12 cellular contexts compared by ENCODE assay signal in the genomic region with DNA sequence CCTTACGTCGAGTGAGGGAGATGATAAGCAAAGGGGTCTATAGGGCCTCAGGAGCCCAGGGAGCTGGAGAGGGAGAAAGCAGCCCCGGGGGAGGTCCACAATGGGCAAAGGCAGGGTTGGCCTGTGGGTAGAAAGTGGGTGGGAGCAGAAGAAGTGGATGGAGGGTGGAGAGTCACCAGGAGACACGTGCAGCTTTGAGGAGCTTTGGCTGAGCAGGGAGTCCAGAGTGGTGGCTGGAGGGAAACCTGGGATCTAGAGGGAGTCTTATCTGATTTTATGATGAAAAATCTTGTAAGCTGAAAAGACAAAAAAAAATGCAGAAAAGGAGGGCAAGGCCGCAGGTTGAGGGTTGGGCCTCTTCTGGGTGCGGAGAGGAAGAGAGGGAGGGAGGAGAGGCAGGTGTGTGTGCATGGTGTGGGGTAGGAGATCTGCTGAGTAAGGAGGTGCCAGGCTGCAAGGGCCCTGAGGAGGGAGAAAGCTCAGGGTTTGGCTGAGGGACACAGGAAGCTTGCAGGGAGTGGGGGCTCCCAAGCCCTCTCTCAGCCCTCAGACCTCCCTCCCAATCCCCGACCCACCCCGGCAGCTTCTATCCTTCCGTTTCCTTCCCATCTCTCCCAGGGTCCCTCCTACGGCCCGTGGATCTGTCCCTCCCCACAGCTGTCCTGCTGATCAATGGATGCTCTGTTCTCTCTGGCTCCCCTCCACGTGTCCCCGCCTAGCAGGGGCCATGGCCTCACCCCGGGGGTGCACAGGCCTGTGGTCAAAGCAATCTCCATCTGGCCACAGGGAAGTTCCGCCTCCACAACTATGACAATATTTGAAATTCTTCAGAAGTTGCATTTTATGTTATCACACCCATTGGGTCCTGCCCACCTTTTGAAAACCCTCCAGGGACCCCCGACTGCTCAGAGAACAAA. TPM values are rescaled to one million over a fixed set of nuclear protein-coding genes. Genes with fewer than 3 reads are reported as not detected.
A peak's percentile ranks its signal among the peaks of the same experiment; 100 is the strongest.
DNase-seq lines count a peak whose midpoint lies in the region; ATAC-seq and TF ChIP-seq lines count a peak whose summit lies in the region.
"Had no signal": no experiment of that assay in that cellular context is flagged by ENCODE, and none has a peak within 500 bp of the region (broad histone marks: within the 10 kb centered on the region; RNA-seq: fewer than 3 reads in every experiment).

No MANE protein-coding gene starts in this region.

- H3K27ac ChIP-seq in ACC112 (ENCODE audit: low read depth, low read length) (no peak overlapping the region), prostate gland (no peak overlapping the region)
- H3K27ac ChIP-seq: body of pancreas, left lung had no signal

- no peaks in the 10 kb centered on the region for H3K36me3 Mint-ChIP-seq in dendritic cell treated with granulocyte-macrophage colony-stimulating factor and Interleukin-4, amounts not matched to agents 40 ng/mL and 50 ng/mL, for 4 days (ENCODE audit: low read depth)
- no peaks in the 10 kb centered on the region for H3K36me3 Mint-ChIP-seq in activated naive CD4-positive, alpha-beta T cell treated with anti-CD3 and anti-CD28 coated beads, Interleukin-2, amount 10 ng/mL, durations not matched to agents 7 days and 5 days

- H3K4me1 Mint-ChIP-seq in dendritic cell treated with granulocyte-macrophage colony-stimulating factor and Interleukin-4, amounts not matched to agents 40 ng/mL and 50 ng/mL, for 4 days (ENCODE audit: low read depth), result peaks cover 52% of the 10 kb centered on the region
- H3K4me1 Mint-ChIP-seq in activated naive CD4-positive, alpha-beta T cell treated with anti-CD3 and anti-CD28 coated beads, Interleukin-2, amount 10 ng/mL, durations not matched to agents 7 days and 5 days, result no peaks in the 10 kb centered on the region

- H3K4me3 Mint-ChIP-seq in dendritic cell treated with granulocyte-macrophage colony-stimulating factor and Interleukin-4, amounts not matched to agents 40 ng/mL and 50 ng/mL, for 4 days, result no peak overlapping the region
- H3K4me3 Mint-ChIP-seq in activated naive CD4-positive, alpha-beta T cell treated with anti-CD3 and anti-CD28 coated beads, Interleukin-2, amount 10 ng/mL, durations not matched to agents 7 days and 5 days, result no peak overlapping the region

- H3K9me3 ChIP-seq in prostate gland, result no peaks in the 10 kb centered on the region
- H3K9me3 ChIP-seq: body of pancreas, left lung had no signal

- DNase-seq in MV-4-11 (lab: John Stamatoyannopoulos, UW), result peak; percentile 32
- DNase-seq in myocyte (ENCODE audit: low read depth), result peak; percentile 42
- no peak for DNase-seq in HK-2 (ENCODE audit: unreplicated experiment)
- DNase-seq in activated naive CD4-positive, alpha-beta T cell treated with anti-CD3 and anti-CD28 coated beads, Interleukin-2, amount 10 ng/mL, durations not matched to agents 7 days and 5 days, result no peak
- DNase-seq in prostate gland (ENCODE audit: low spot score), result no peak
- DNase-seq: body of pancreas, GOT3, left lung had no signal

- H3K27me3 ChIP-seq in ACC112 (ENCODE audit: insufficient read depth, low read length), result no peaks in the 10 kb centered on the region
- H3K27me3 ChIP-seq in prostate gland (replicated peaks; ENCODE audit: insufficient read depth), result no peaks in the 10 kb centered on the region
- H3K27me3 ChIP-seq: body of pancreas had no signal

- H3K79me2 ChIP-seq in ACC112 (ENCODE audit: control insufficient read depth, insufficient read depth, low read length, unreplicated experiment), result no peaks in the 10 kb centered on the region

- H3K27ac Mint-ChIP-seq in dendritic cell treated with granulocyte-macrophage colony-stimulating factor and Interleukin-4, amounts not matched to agents 40 ng/mL and 50 ng/mL, for 4 days, result peak overlapping the region; percentile 16
- no peak overlapping the region for H3K27ac Mint-ChIP-seq in activated naive CD4-positive, alpha-beta T cell treated with anti-CD3 and anti-CD28 coated beads, Interleukin-2, amount 10 ng/mL, durations not matched to agents 7 days and 5 days

- H3K9me3 Mint-ChIP-seq in dendritic cell treated with granulocyte-macrophage colony-stimulating factor and Interleukin-4, amounts not matched to agents 40 ng/mL and 50 ng/mL, for 4 days, result peaks cover 14% of the 10 kb centered on the region
- H3K9me3 Mint-ChIP-seq in activated naive CD4-positive, alpha-beta T cell treated with anti-CD3 and anti-CD28 coated beads, Interleukin-2, amount 10 ng/mL, durations not matched to agents 7 days and 5 days, result no peaks in the 10 kb centered on the region

- intact Hi-C loops in dendritic cell treated with granulocyte-macrophage colony-stimulating factor and Interleukin-4, amounts not matched to agents 40 ng/mL and 50 ng/mL, for 4 days (cut with micrococcal nuclease), result no loop called here
- intact Hi-C loops in prostate gland (cut with DNase I), result no loop called here

- no peak for TF ChIP-seq CTCF in prostate gland (IDR thresholded peaks at IDR 0.05)

- CTCF ChIA-PET in activated naive CD4-positive, alpha-beta T cell treated with anti-CD3 and anti-CD28 coated beads, Interleukin-2, amount 10 ng/mL, durations not matched to agents 7 days and 5 days (lab: Charles Lee), result interaction anchor here (1.0 kb wide), 1 partner anchor 14 kb away, joined by 3 read pairs; no protein-coding TSS in a partner anchor

- peaks cover 6% of the 10 kb centered on the region for H3K27me3 Mint-ChIP-seq in dendritic cell treated with granulocyte-macrophage colony-stimulating factor and Interleukin-4, amounts not matched to agents 40 ng/mL and 50 ng/mL, for 4 days
- H3K27me3 Mint-ChIP-seq in activated naive CD4-positive, alpha-beta T cell treated with anti-CD3 and anti-CD28 coated beads, Interleukin-2, amount 10 ng/mL, durations not matched to agents 7 days and 5 days, result peaks cover 26% of the 10 kb centered on the region

- ATAC-seq in HG02588 (IDR thresholded peaks at IDR 0.05; ENCODE audit: unreplicated experiment), result no peak
- ATAC-seq: body of pancreas, left lung had no signal

- 45% methylated on average over 16 of the region's 16 CpGs for WGBS in prostate gland

- H2AFZ ChIP-seq in ACC112 (ENCODE audit: low read length, unreplicated experiment), result peak overlapping the region; percentile 5

- no peak for TF ChIP-seq POLR2A in prostate gland (IDR thresholded peaks at IDR 0.05)

- no peaks in the 10 kb centered on the region for H3K36me3 ChIP-seq in ACC112 (ENCODE audit: insufficient read depth, low read length)
- H3K36me3 ChIP-seq in prostate gland, result no peaks in the 10 kb centered on the region
- H3K36me3 ChIP-seq: left lung had no signal

- H3K4me3 ChIP-seq in ACC112 (ENCODE audit: low read depth, low read length) (no peak overlapping the region), prostate gland (no peak overlapping the region)
- H3K4me3 ChIP-seq: body of pancreas, left lung had no signal

- peaks cover 8% of the 10 kb centered on the region for H3K4me1 ChIP-seq in ACC112 (ENCODE audit: control insufficient read depth, insufficient read depth, low read length, unreplicated experiment)
- no peaks in the 10 kb centered on the region for H3K4me1 ChIP-seq in prostate gland (replicated peaks)
- H3K4me1 ChIP-seq: body of pancreas had no signal

RNA-seq across cellular contexts. Expression of a gene that starts 17.1 kb away (rescaled TPM):
- total RNA-seq in myocyte, result not detected in 2 replicates
- polyA plus RNA-seq in myocyte (2012), result not detected
- total RNA-seq in prostate gland, result 1 to 10 TPM in 1 of 2 donors, under 1 TPM in 1; 0.41 to 4.5 TPM
- total RNA-seq: body of pancreas; T-helper 1 cell treated with Interleukin-12 subunit alpha and Interleukin-12 subunit beta and Interleukin-4 antibody, amounts not matched to agents 30 ng/mL and 1 ng/mL, for 36 hours had no signal

RNA-seq across cellular contexts. Expression of a gene that starts 26.3 kb away (rescaled TPM):
- total RNA-seq in myocyte (0.16 and 0.57 TPM in 2 replicates), prostate gland (10 to 100 TPM in 1 of 2 donors, 1 to 10 TPM in 1; 5.0 to 10.8 TPM)
- polyA plus RNA-seq in myocyte (2012), result 0.55 TPM
- total RNA-seq: T-helper 1 cell treated with Interleukin-12 subunit alpha and Interleukin-12 subunit beta and Interleukin-4 antibody, amounts not matched to agents 30 ng/mL and 1 ng/mL, for 36 hours had no signal

RNA-seq across cellular contexts. Expression of a gene that starts 59.4 kb away (rescaled TPM):
- not detected in 2 replicates for total RNA-seq in myocyte
- polyA plus RNA-seq in myocyte (2012), result not detected
- 1 to 10 TPM in 1 of 2 donors, not detected in 1; 1.1 TPM for total RNA-seq in prostate gland
- total RNA-seq: T-helper 1 cell treated with Interleukin-12 subunit alpha and Interleukin-12 subunit beta and Interleukin-4 antibody, amounts not matched to agents 30 ng/mL and 1 ng/mL, for 36 hours had no signal

Comparison
In these comparisons a context has a peak if more than half of its experiments do, and no peak if none do; other contexts are left out.
1. DNase-seq: peak in MV-4-11 (single experiment) and myocyte (single experiment); none in HK-2 (single experiment), activated naive CD4-positive, alpha-beta T cell treated with anti-CD3 and anti-CD28 coated beads, Interleukin-2, amount 10 ng/mL, durations not matched to agents 7 days and 5 days (single experiment) and prostate gland (single experiment).